Comparison of ENCODE assay signal across 1 cellular context in the genomic region with DNA sequence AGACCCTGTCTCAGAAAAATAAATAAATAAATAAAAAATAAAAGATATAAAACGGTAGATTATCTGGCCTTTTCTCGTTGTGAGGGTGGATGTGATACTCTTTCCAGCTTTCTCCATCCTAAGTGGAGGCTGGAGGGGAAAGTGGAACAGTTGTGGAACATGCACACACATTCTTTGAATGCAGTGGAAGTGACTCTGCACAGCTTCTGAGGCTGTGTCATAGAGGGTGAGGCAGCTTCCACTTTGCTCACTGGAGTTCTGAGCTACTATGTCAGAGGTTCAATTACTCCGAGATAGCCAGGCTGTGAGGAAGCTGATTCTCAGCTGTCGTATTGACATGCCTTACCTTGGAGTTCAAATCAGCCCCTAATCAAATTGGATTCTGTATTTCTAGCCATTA.
TF ChIP-seq lines count a peak whose summit lies in the region.

No MANE protein-coding gene starts in this region.

TF ChIP-seq in GM23338, 12 proteins besides CTCF, POLR2A, EP300 and RAD21 (continued from another document):
- no peak for TF ChIP-seq ZNF331 (CRISPR knock-in tag; IDR thresholded peaks at IDR 0.05; ENCODE audit: low read depth)
- no peak for TF ChIP-seq STAT1 (IDR thresholded peaks at IDR 0.05; ENCODE audit: unreplicated experiment)
- no peak for TF ChIP-seq ZNF114 (CRISPR knock-in tag; IDR thresholded peaks at IDR 0.05)
- TF ChIP-seq, protein P1, sequence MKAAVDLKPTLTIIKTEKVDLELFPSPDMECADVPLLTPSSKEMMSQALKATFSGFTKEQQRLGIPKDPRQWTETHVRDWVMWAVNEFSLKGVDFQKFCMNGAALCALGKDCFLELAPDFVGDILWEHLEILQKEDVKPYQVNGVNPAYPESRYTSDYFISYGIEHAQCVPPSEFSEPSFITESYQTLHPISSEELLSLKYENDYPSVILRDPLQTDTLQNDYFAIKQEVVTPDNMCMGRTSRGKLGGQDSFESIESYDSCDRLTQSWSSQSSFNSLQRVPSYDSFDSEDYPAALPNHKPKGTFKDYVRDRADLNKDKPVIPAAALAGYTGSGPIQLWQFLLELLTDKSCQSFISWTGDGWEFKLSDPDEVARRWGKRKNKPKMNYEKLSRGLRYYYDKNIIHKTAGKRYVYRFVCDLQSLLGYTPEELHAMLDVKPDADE (IDR thresholded peaks at IDR 0.05): no peak
- TF ChIP-seq EZH2phosphoT487 (IDR thresholded peaks at IDR 0.05; ENCODE audit: unreplicated experiment): no peak
- TF ChIP-seq EZH2 (IDR thresholded peaks at IDR 0.05; ENCODE audit: low read depth, unreplicated experiment): no peak
- TF ChIP-seq, protein P2, sequence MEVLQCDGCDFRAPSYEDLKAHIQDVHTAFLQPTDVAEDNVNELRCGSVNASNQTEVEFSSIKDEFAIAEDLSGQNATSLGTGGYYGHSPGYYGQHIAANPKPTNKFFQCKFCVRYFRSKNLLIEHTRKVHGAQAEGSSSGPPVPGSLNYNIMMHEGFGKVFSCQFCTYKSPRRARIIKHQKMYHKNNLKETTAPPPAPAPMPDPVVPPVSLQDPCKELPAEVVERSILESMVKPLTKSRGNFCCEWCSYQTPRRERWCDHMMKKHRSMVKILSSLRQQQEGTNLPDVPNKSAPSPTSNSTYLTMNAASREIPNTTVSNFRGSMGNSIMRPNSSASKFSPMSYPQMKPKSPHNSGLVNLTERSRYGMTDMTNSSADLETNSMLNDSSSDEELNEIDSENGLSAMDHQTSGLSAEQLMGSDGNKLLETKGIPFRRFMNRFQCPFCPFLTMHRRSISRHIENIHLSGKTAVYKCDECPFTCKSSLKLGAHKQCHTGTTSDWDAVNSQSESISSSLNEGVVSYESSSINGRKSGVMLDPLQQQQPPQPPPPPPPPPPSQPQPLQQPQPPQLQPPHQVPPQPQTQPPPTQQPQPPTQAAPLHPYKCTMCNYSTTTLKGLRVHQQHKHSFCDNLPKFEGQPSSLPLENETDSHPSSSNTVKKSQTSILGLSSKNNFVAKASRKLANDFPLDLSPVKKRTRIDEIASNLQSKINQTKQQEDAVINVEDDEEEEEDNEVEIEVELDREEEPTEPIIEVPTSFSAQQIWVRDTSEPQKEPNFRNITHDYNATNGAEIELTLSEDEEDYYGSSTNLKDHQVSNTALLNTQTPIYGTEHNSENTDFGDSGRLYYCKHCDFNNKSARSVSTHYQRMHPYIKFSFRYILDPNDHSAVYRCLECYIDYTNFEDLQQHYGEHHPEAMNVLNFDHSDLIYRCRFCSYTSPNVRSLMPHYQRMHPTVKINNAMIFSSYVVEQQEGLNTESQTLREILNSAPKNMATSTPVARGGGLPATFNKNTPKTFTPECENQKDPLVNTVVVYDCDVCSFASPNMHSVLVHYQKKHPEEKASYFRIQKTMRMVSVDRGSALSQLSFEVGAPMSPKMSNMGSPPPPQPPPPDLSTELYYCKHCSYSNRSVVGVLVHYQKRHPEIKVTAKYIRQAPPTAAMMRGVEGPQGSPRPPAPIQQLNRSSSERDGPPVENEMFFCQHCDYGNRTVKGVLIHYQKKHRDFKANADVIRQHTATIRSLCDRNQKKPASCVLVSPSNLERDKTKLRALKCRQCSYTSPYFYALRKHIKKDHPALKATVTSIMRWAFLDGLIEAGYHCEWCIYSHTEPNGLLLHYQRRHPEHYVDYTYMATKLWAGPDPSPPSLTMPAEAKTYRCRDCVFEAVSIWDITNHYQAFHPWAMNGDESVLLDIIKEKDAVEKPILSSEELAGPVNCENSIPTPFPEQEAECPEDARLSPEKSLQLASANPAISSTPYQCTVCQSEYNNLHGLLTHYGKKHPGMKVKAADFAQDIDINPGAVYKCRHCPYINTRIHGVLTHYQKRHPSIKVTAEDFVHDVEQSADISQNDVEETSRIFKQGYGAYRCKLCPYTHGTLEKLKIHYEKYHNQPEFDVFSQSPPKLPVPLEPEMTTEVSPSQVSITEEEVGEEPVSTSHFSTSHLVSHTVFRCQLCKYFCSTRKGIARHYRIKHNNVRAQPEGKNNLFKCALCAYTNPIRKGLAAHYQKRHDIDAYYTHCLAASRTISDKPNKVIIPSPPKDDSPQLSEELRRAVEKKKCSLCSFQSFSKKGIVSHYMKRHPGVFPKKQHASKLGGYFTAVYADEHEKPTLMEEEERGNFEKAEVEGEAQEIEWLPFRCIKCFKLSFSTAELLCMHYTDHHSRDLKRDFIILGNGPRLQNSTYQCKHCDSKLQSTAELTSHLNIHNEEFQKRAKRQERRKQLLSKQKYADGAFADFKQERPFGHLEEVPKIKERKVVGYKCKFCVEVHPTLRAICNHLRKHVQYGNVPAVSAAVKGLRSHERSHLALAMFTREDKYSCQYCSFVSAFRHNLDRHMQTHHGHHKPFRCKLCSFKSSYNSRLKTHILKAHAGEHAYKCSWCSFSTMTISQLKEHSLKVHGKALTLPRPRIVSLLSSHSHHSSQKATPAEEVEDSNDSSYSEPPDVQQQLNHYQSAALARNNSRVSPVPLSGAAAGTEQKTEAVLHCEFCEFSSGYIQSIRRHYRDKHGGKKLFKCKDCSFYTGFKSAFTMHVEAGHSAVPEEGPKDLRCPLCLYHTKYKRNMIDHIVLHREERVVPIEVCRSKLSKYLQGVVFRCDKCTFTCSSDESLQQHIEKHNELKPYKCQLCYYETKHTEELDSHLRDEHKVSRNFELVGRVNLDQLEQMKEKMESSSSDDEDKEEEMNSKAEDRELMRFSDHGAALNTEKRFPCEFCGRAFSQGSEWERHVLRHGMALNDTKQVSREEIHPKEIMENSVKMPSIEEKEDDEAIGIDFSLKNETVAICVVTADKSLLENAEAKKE (CRISPR knock-in tag; IDR thresholded peaks at IDR 0.05): no peak
- TF ChIP-seq CREB1 (CRISPR knock-in tag; IDR thresholded peaks at IDR 0.05; ENCODE audit: low read depth): no peak
- no peak for TF ChIP-seq JUNB (IDR thresholded peaks at IDR 0.05; ENCODE audit: unreplicated experiment)
- TF ChIP-seq NANOG (IDR thresholded peaks at IDR 0.05; ENCODE audit: borderline replicate concordance): no peak
- no peak for TF ChIP-seq POLR2AphosphoS5 (IDR thresholded peaks at IDR 0.05; ENCODE audit: low read depth)
